In the genomic region with DNA sequence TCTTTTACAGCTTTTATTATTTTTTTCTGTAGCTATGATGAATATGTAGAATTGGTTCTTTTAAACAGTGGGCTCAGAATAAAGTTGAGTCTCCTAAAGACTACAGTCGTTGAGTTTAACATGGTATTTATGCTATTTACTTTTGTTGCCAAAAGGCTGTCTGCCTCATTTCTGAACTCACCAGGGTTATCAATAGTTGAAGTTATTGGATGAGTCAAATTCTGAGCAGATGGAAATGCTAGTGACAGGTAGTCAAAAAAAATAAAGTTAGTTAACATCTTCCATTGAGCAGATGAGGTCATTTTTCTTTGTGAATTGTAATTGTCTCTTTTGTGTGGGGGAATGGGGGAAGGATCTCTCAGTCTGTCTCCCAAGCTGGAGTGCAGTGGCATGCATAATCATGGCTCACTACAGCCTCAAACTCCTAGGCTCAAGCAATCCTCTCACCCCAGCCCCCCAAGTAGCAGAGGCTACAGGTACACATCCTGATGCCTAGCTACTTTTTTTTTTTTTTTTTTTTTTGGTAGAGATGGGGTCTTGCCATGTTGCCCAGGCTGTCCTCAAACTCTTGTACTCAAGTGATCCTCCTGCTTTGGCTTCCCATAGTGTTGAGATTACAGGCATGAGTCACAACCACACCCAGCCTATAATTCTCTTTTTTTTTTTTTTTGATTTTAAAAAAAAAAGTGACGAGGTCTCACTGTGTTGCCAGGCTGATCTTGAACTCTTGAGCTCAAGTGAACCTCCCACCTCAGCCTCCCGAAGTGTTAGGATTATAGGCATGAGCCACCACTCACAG, we compare ENCODE assay signal across 1 cellular context.
TF ChIP-seq lines count a peak whose summit lies in the region.

No MANE protein-coding gene starts in this region.

TF ChIP-seq in GM12891, 5 proteins besides CTCF, POLR2A, EP300 and RAD21:
- TF ChIP-seq SPI1 (IDR thresholded peaks at IDR 0.05; ENCODE audit: low read depth, low read length) (no peak), POU2F2 (IDR thresholded peaks at IDR 0.05; ENCODE audit: low read depth, low read length) (no peak), PAX5 (IDR thresholded peaks at IDR 0.05; ENCODE audit: insufficient read depth, low read length, severe bottlenecking) (no peak), POLR2AphosphoS5 (IDR thresholded peaks at IDR 0.05; ENCODE audit: low read depth, low read length) (no peak), TAF1 (IDR thresholded peaks at IDR 0.05; ENCODE audit: low read depth, low read length) (no peak)
